In genomic region chr10:79145517-79146470, GRCh38 we compare ENCODE assay signal across 1 cellular context.
TF ChIP-seq lines count a peak whose summit lies in the region.

No MANE protein-coding gene starts in this region.

TF ChIP-seq in K562, 482 proteins besides CTCF, POLR2A, EP300 and RAD21 (continued from another document and continues in another):
- peak; percentile 83; the same call in 1 of the 2 replicates for TF ChIP-seq KLF1 (tag; IDR thresholded peaks at IDR 0.05)
- TF ChIP-seq ZBTB12 (CRISPR knock-in tag; IDR thresholded peaks at IDR 0.05): no peak
- TF ChIP-seq ESRRA (IDR thresholded peaks at IDR 0.05; ENCODE audit: borderline replicate concordance, low read depth): peak; percentile 44; the same call in 1 of the 2 replicates
- TF ChIP-seq NFE2 (IDR thresholded peaks at IDR 0.05; ENCODE audit: low read depth): peak; percentile 77
- no peak for TF ChIP-seq RBFOX2 (IDR thresholded peaks at IDR 0.05; ENCODE audit: low read depth, low read length)
- TF ChIP-seq SP1 (CRISPR knock-in tag; IDR thresholded peaks at IDR 0.05): no peak
- TF ChIP-seq HDAC2 (IDR thresholded peaks at IDR 0.05): 0 out of 2 replicates have a peak, but pooled peaks have one; percentile 46
- no peak for TF ChIP-seq DNMT1 (IDR thresholded peaks at IDR 0.05)
- peak; percentile 22; the same call in 1 of the 2 replicates for TF ChIP-seq MAFG (tag; conservative IDR thresholded peaks at IDR 0.05)
- TF ChIP-seq GABPB2 (CRISPR knock-in tag; conservative IDR thresholded peaks at IDR 0.05): no peak
- no peak for TF ChIP-seq RBBP5 (IDR thresholded peaks at IDR 0.05; ENCODE audit: borderline replicate concordance, insufficient read depth, low read length, poor library complexity, severe bottlenecking)
- no peak for TF ChIP-seq U2AF1 (optimal IDR thresholded peaks at IDR 0.05; ENCODE audit: low read depth, low read length)
- no peak for TF ChIP-seq RUNX1 (IDR thresholded peaks at IDR 0.05; ENCODE audit: low read depth)
- peak in 1 of 2 experiments; percentile 59; a peak in 2 of 4 replicates for TF ChIP-seq RCOR1 (IDR thresholded peaks at IDR 0.05; ENCODE audit: borderline replicate concordance in 1 of 2, low read depth in 2 of 2, low read length in 2 of 2)
- TF ChIP-seq IRF9 (tag; IDR thresholded peaks at IDR 0.05): no peak
- TF ChIP-seq ZNF512 (tag; IDR thresholded peaks at IDR 0.05): no peak
- TF ChIP-seq NELFE (IDR thresholded peaks at IDR 0.05; ENCODE audit: insufficient read depth, insufficient read length): no peak
- TF ChIP-seq NR2C1 (IDR thresholded peaks at IDR 0.05): no peak
- TF ChIP-seq NR2C1 (tag; IDR thresholded peaks at IDR 0.05): peak; percentile 26; the same call in 1 of the 2 replicates
- TF ChIP-seq ZNF778 (CRISPR knock-in tag; IDR thresholded peaks at IDR 0.05): no peak
- TF ChIP-seq SPI1 (IDR thresholded peaks at IDR 0.05; ENCODE audit: borderline replicate concordance, low read depth, low read length): no peak
- 0 out of 2 replicates have a peak, but pooled peaks have one; percentile 20 for TF ChIP-seq SMARCE1 (IDR thresholded peaks at IDR 0.05)
- peak; percentile 73 for TF ChIP-seq ZNF263 (CRISPR knock-in tag; IDR thresholded peaks at IDR 0.05; ENCODE audit: borderline replicate concordance)
- TF ChIP-seq, protein P1, sequence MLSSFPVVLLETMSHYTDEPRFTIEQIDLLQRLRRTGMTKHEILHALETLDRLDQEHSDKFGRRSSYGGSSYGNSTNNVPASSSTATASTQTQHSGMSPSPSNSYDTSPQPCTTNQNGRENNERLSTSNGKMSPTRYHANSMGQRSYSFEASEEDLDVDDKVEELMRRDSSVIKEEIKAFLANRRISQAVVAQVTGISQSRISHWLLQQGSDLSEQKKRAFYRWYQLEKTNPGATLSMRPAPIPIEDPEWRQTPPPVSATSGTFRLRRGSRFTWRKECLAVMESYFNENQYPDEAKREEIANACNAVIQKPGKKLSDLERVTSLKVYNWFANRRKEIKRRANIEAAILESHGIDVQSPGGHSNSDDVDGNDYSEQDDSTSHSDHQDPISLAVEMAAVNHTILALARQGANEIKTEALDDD (IDR thresholded peaks at IDR 0.05): peak; percentile 70; the same call in 1 of the 2 replicates
- TF ChIP-seq PURB (CRISPR knock-in tag; IDR thresholded peaks at IDR 0.05; ENCODE audit: low read depth): no peak
- TF ChIP-seq ZNF589 (CRISPR knock-in tag; IDR thresholded peaks at IDR 0.05; ENCODE audit: low read depth): no peak
- TF ChIP-seq NR2C2 (CRISPR knock-in tag; IDR thresholded peaks at IDR 0.05): no peak
- peak; percentile 17; the same call in 1 of the 2 replicates for TF ChIP-seq NR2C2 (tag; IDR thresholded peaks at IDR 0.05)
- no peak for TF ChIP-seq ZNF76 (CRISPR knock-in tag; IDR thresholded peaks at IDR 0.05; ENCODE audit: borderline replicate concordance)
- TF ChIP-seq YY1 (IDR thresholded peaks at IDR 0.05; ENCODE audit: borderline replicate concordance in 1 of 3, control insufficient read depth in 1 of 3, extremely low read depth in 1 of 3, insufficient read depth in 3 of 3, insufficient read length in 1 of 3, insufficient replicate concordance in 2 of 3, low read depth in 1 of 3, low read length in 2 of 3): no peak
- peak; percentile 29; the same call in 1 of the 2 replicates for TF ChIP-seq SOX6 (IDR thresholded peaks at IDR 0.05)
- no peak for TF ChIP-seq ZNF586 (CRISPR knock-in tag; conservative IDR thresholded peaks at IDR 0.05)
- TF ChIP-seq SMAD4 (CRISPR knock-in tag; conservative IDR thresholded peaks at IDR 0.05): 0 out of 2 replicates have a peak, but pooled peaks have one; percentile 20
- TF ChIP-seq, protein P2, sequence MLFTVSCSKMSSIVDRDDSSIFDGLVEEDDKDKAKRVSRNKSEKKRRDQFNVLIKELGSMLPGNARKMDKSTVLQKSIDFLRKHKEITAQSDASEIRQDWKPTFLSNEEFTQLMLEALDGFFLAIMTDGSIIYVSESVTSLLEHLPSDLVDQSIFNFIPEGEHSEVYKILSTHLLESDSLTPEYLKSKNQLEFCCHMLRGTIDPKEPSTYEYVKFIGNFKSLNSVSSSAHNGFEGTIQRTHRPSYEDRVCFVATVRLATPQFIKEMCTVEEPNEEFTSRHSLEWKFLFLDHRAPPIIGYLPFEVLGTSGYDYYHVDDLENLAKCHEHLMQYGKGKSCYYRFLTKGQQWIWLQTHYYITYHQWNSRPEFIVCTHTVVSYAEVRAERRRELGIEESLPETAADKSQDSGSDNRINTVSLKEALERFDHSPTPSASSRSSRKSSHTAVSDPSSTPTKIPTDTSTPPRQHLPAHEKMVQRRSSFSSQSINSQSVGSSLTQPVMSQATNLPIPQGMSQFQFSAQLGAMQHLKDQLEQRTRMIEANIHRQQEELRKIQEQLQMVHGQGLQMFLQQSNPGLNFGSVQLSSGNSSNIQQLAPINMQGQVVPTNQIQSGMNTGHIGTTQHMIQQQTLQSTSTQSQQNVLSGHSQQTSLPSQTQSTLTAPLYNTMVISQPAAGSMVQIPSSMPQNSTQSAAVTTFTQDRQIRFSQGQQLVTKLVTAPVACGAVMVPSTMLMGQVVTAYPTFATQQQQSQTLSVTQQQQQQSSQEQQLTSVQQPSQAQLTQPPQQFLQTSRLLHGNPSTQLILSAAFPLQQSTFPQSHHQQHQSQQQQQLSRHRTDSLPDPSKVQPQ (CRISPR knock-in tag; IDR thresholded peaks at IDR 0.05; ENCODE audit: borderline replicate concordance): no peak
- no peak for TF ChIP-seq CCNT2 (IDR thresholded peaks at IDR 0.05; ENCODE audit: borderline replicate concordance, extremely low read depth, insufficient read length, low read depth, low read length)
- 0 out of 4 replicates have a peak, but pooled peaks of 1 of the 2 experiments have one; percentile 23 for TF ChIP-seq MAZ (CRISPR knock-in tag; conservative IDR thresholded peaks at IDR 0.05 in 1 of 2, IDR thresholded peaks at IDR 0.05 in 1 of 2)
- TF ChIP-seq CXXC5 (CRISPR knock-in tag; IDR thresholded peaks at IDR 0.05): 0 out of 2 replicates have a peak, but pooled peaks have one; percentile 17
- TF ChIP-seq ZNF592 (IDR thresholded peaks at IDR 0.05): peak; percentile 42
- TF ChIP-seq TSHZ1 (CRISPR knock-in tag; IDR thresholded peaks at IDR 0.05): no peak
- TF ChIP-seq SRSF9 (IDR thresholded peaks at IDR 0.05; ENCODE audit: borderline replicate concordance, low read depth, low read length): no peak
- TF ChIP-seq THRAP3 (IDR thresholded peaks at IDR 0.05; ENCODE audit: borderline replicate concordance): no peak
- TF ChIP-seq, protein P3, sequence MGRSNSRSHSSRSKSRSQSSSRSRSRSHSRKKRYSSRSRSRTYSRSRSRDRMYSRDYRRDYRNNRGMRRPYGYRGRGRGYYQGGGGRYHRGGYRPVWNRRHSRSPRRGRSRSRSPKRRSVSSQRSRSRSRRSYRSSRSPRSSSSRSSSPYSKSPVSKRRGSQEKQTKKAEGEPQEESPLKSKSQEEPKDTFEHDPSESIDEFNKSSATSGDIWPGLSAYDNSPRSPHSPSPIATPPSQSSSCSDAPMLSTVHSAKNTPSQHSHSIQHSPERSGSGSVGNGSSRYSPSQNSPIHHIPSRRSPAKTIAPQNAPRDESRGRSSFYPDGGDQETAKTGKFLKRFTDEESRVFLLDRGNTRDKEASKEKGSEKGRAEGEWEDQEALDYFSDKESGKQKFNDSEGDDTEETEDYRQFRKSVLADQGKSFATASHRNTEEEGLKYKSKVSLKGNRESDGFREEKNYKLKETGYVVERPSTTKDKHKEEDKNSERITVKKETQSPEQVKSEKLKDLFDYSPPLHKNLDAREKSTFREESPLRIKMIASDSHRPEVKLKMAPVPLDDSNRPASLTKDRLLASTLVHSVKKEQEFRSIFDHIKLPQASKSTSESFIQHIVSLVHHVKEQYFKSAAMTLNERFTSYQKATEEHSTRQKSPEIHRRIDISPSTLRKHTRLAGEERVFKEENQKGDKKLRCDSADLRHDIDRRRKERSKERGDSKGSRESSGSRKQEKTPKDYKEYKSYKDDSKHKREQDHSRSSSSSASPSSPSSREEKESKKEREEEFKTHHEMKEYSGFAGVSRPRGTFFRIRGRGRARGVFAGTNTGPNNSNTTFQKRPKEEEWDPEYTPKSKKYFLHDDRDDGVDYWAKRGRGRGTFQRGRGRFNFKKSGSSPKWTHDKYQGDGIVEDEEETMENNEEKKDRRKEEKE (IDR thresholded peaks at IDR 0.05; ENCODE audit: borderline replicate concordance in 1 of 2, control insufficient read depth in 1 of 2, low read depth in 2 of 2, low read length in 1 of 2): no peak
- TF ChIP-seq RBM34 (IDR thresholded peaks at IDR 0.05; ENCODE audit: borderline replicate concordance, insufficient read depth, low read length): no peak
- TF ChIP-seq ZFP36 (IDR thresholded peaks at IDR 0.05; ENCODE audit: low read depth, low read length, partially characterized antibody): no peak
- peak in 1 of 2 experiments; percentile 41; a peak in 1 of 4 replicates for TF ChIP-seq ARNT (IDR thresholded peaks at IDR 0.05)
- TF ChIP-seq ZNF253 (CRISPR knock-in tag; conservative IDR thresholded peaks at IDR 0.05): no peak
- peak; percentile 60 for TF ChIP-seq ZNF316 (IDR thresholded peaks at IDR 0.05)
- TF ChIP-seq ZNF644 (tag; IDR thresholded peaks at IDR 0.05; ENCODE audit: low read depth): no peak
